In the genomic region with DNA sequence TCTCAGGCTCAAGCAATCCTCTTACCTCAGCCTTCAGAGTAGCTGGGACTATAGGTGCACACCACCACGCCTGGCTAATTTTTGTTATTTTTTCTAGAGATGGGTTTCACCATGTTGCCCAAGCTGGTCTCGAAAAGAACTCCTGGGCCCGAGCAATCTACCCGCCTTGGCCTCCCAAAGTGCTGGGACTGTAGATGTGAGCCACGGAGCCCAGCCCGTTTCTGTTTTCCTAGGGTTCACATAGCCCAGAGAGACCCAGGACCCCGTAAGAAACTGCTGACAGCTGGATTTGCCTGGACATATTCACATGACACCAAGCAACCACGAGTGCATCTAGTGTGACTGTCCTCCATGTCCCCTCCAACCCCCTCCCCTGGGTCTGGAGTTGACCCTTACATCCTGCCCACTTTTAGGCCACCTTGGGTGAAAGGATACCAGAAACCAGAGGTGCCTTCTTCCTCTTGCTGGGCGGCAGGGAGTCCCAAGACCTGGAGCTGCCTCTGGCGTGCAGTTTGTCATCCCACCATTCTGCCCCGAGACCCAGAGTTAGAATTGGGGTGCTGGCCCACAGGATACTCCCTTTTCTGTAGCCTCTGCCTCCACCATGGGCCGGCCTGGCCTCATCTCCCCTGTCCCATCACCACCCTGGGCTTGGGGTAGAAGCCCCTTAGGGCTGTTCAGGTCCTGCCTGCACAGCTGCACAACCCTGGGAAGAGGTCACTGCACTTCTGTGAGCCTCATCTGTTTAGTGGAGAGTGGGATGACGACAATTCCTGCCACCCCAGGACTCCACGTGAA, we compare ENCODE assay signal across 19 cellular contexts. TPM values are rescaled to one million over a fixed set of nuclear protein-coding genes. Genes with fewer than 3 reads are reported as not detected.
"Had no signal": no experiment of that assay in that cellular context is flagged by ENCODE, and none has a peak within 500 bp of the region (broad histone marks: within the 10 kb centered on the region; RNA-seq: fewer than 3 reads in every experiment).

No MANE protein-coding gene starts in this region.

- H3K9me3 Mint-ChIP-seq: activated CD4-positive, alpha-beta T cell treated with anti-CD3 and anti-CD28 coated beads, Interleukin-2, amount 10 ng/mL, durations not matched to agents 24 days and 14 days; activated CD8-positive, alpha-beta T cell treated with anti-CD3 and anti-CD28 coated beads for 36 hours; activated T-helper 17 cell treated with anti-CD3 and anti-CD28 coated beads, Interleukin-2, amount 50 U/mL, for 72 hours; brain; central memory CD8-positive, alpha-beta T cell; natural killer cell treated with Interleukin-12 subunit alpha and Interleukin-12 subunit beta and Interleukin-15 and Interleukin-18, amount 100 ng/mL, for 72 hours; stimulated activated memory B cell treated with anti-CD40 and anti-IgM and Interleukin-4, amounts not matched to agents 10 μg/mL and 1 μg/mL and 100 μg/mL, for 72 hours had no signal

- H3K27me3 ChIP-seq: upper lobe of left lung had no signal

- H3K27me3 Mint-ChIP-seq: activated CD8-positive, alpha-beta T cell treated with anti-CD3 and anti-CD28 coated beads for 36 hours; activated T-helper 17 cell treated with anti-CD3 and anti-CD28 coated beads, Interleukin-2, amount 50 U/mL, for 72 hours; brain; central memory CD8-positive, alpha-beta T cell had no signal

- H3K4me3 ChIP-seq: coronary artery, thoracic aorta, upper lobe of left lung had no signal

- DNase-seq: activated CD4-positive, alpha-beta T cell treated with anti-CD3 and anti-CD28 coated beads, Interleukin-2, amount 10 ng/mL, durations not matched to agents 24 days and 14 days; activated CD4-positive, CD25-positive, alpha-beta regulatory T cell; activated CD8-positive, alpha-beta T cell treated with anti-CD3 and anti-CD28 coated beads for 36 hours; activated naive CD4-positive, alpha-beta T cell treated with Interleukin-2 at 50 U/mL for 16 hours; activated T-cell treated with anti-CD3 and anti-CD28 coated beads, Interleukin-2, amount 50 U/mL, for 1 hour; anterior cingulate cortex; erythroblast; kidney glomerular epithelial cell; occipital lobe; small intestine; stimulated activated CD4-positive, alpha-beta T cell treated with anti-CD3 and anti-CD28 coated beads, Interleukin-4, amount 100 ng/mL, for 4 hours had no signal

- ATAC-seq: activated CD8-positive, alpha-beta T cell treated with anti-CD3 and anti-CD28 coated beads for 36 hours; activated T-helper 17 cell treated with anti-CD3 and anti-CD28 coated beads, Interleukin-2, amount 50 U/mL, for 72 hours; natural killer cell treated with Interleukin-12 subunit alpha and Interleukin-12 subunit beta and Interleukin-15 and Interleukin-18, amount 100 ng/mL, for 72 hours; stimulated activated memory B cell treated with anti-CD40 and anti-IgM and Interleukin-4, amounts not matched to agents 10 μg/mL and 1 μg/mL and 100 μg/mL, for 72 hours had no signal

- H3K27ac Mint-ChIP-seq: activated CD4-positive, alpha-beta T cell treated with anti-CD3 and anti-CD28 coated beads, Interleukin-2, amount 10 ng/mL, durations not matched to agents 24 days and 14 days; natural killer cell treated with Interleukin-12 subunit alpha and Interleukin-12 subunit beta and Interleukin-15 and Interleukin-18, amount 100 ng/mL, for 72 hours; stimulated activated memory B cell treated with anti-CD40 and anti-IgM and Interleukin-4, amounts not matched to agents 10 μg/mL and 1 μg/mL and 100 μg/mL, for 72 hours had no signal

- H3K27ac ChIP-seq: coronary artery, thoracic aorta, upper lobe of left lung had no signal

- H3K9me3 ChIP-seq: thoracic aorta, upper lobe of left lung had no signal

- H3K4me3 Mint-ChIP-seq: activated CD4-positive, alpha-beta T cell treated with anti-CD3 and anti-CD28 coated beads, Interleukin-2, amount 10 ng/mL, durations not matched to agents 24 days and 14 days; activated CD8-positive, alpha-beta T cell treated with anti-CD3 and anti-CD28 coated beads for 36 hours; activated T-helper 17 cell treated with anti-CD3 and anti-CD28 coated beads, Interleukin-2, amount 50 U/mL, for 72 hours; brain; central memory CD8-positive, alpha-beta T cell; natural killer cell treated with Interleukin-12 subunit alpha and Interleukin-12 subunit beta and Interleukin-15 and Interleukin-18, amount 100 ng/mL, for 72 hours; stimulated activated memory B cell treated with anti-CD40 and anti-IgM and Interleukin-4, amounts not matched to agents 10 μg/mL and 1 μg/mL and 100 μg/mL, for 72 hours had no signal

RNA-seq across cellular contexts. Expression of a gene that starts 23.0 kb away (rescaled TPM):
- total RNA-seq: activated CD4-positive, alpha-beta T cell treated with anti-CD3 and anti-CD28 coated beads, Interleukin-2, amount 10 ng/mL, durations not matched to agents 24 days and 14 days; activated T-helper 17 cell treated with anti-CD3 and anti-CD28 coated beads, Interleukin-2, amount 50 U/mL, for 72 hours had no signal
